10 cellular contexts compared by ENCODE assay signal in the genomic region with DNA sequence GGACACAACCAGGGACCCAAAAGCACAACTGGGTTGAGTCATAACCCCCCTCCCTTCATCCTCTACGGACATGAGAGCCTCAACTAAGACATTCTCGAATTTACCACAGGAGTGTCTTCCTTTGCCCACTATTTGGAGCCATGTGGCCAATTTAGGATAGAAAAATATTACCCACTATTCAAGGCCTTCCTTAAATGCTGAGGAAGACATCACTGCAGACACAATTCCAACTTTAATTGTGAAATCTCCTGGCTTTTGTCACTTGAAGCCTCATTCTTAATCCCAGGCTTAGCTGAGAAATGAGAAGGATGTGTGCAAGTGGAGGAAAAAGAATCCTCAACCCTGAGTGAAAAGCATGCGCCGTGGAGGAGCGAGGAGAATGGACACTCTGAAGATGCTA. TPM values are rescaled to one million over a fixed set of nuclear protein-coding genes. Genes with fewer than 3 reads are reported as not detected.
DNase-seq lines count a peak whose midpoint lies in the region; TF ChIP-seq lines count a peak whose summit lies in the region.
"Had no signal": no experiment of that assay in that cellular context is flagged by ENCODE, and none has a peak within 500 bp of the region (broad histone marks: within the 10 kb centered on the region; RNA-seq: fewer than 3 reads in every experiment).

No MANE protein-coding gene starts in this region.

- peaks cover 98 to 100% (median 100%) of the 10 kb centered on the region in 10 experiments for H3K4me1 ChIP-seq in BLaER1 treated with 17β-estradiol and CSF1 and Interleukin-3, amounts not matched to agents 10 nM and 100 nM
- H3K4me1 ChIP-seq in adipocyte (ENCODE audit: control insufficient read depth, insufficient read depth, low read length) (peaks cover 56% of the 10 kb centered on the region), right atrium auricular region (peaks cover 0 to 94% of the 10 kb centered on the region in 2 donors), prostate gland (replicated peaks) (peaks cover 53% of the 10 kb centered on the region)

- H3K36me3 ChIP-seq in BLaER1 treated with 17β-estradiol and CSF1 and Interleukin-3, amounts not matched to agents 10 nM and 100 nM = peaks cover 6 to 42% (median 27%) of the 10 kb centered on the region in 11 experiments; a peak in 19 of 22 replicates
- H3K36me3 ChIP-seq in adipocyte (ENCODE audit: control insufficient read depth, insufficient read depth, low read length, severe bottlenecking) (peaks cover 5% of the 10 kb centered on the region), right atrium auricular region (no peaks in the 10 kb centered on the region), prostate gland (no peaks in the 10 kb centered on the region)

- TF ChIP-seq CTCF in right atrium auricular region (IDR thresholded peaks at IDR 0.05) (no peak), prostate gland (IDR thresholded peaks at IDR 0.05) (no peak)

- peak overlapping the region; percentile 60 to 82 (median 71); a peak in 20 of 22 replicates for H3K9ac ChIP-seq in BLaER1 treated with 17β-estradiol and CSF1 and Interleukin-3, amounts not matched to agents 10 nM and 100 nM
- no peak overlapping the region for H3K9ac ChIP-seq in adipocyte (ENCODE audit: low read length)

- intact Hi-C loops in prostate gland (cut with DNase I) = no loop called here
- intact Hi-C loops in head of caudate nucleus (cut with DNase I) = loop anchor here (5.0 kb wide), 1 partner anchor 86 kb away; no protein-coding TSS in a partner anchor

- no peaks in the 10 kb centered on the region for H3K9me3 ChIP-seq in BLaER1 treated with 17β-estradiol and CSF1 and Interleukin-3, amounts not matched to agents 10 nM and 100 nM (replicated peaks in 1 of 11)
- H3K9me3 ChIP-seq in adipocyte (ENCODE audit: control insufficient read depth, low read length) = no peaks in the 10 kb centered on the region
- no peaks in the 10 kb centered on the region for H3K9me3 ChIP-seq in right atrium auricular region
- H3K9me3 ChIP-seq in prostate gland = no peaks in the 10 kb centered on the region

- 62% methylated on average over 5 of the region's 5 CpGs for WGBS in prostate gland

- DNase-seq in adipocyte (ENCODE audit: low read depth) (peak; percentile 46), right atrium auricular region (ENCODE audit: low spot score) (no peak), prostate gland (ENCODE audit: low spot score) (no peak), G401 (ENCODE audit: low spot score) (no peak), SHP77 (lab: John Stamatoyannopoulos, UW) (no peak), head of caudate nucleus (no peak), GOT3 (lab: John Stamatoyannopoulos, UW) (no peak)
- DNase-seq: activated CD8-positive, alpha-beta memory T cell treated with anti-CD3 and anti-CD28 coated beads, Interleukin-2, amount 10 ng/mL, durations not matched to agents 7 days and 5 days; naive B cell had no signal

- H3K27me3 ChIP-seq in BLaER1 treated with 17β-estradiol and CSF1 and Interleukin-3, amounts not matched to agents 10 nM and 100 nM = no peaks in the 10 kb centered on the region
- no peaks in the 10 kb centered on the region for H3K27me3 ChIP-seq in adipocyte (replicated peaks; ENCODE audit: control insufficient read depth, insufficient read depth, low read length)
- no peaks in the 10 kb centered on the region for H3K27me3 ChIP-seq in right atrium auricular region
- H3K27me3 ChIP-seq in prostate gland (replicated peaks; ENCODE audit: insufficient read depth) = no peaks in the 10 kb centered on the region

- TF ChIP-seq POLR2A in prostate gland (IDR thresholded peaks at IDR 0.05) = no peak

- H4K20me1 ChIP-seq in BLaER1 treated with 17β-estradiol and CSF1 and Interleukin-3, amounts not matched to agents 10 nM and 100 nM = peaks cover 100% of the 10 kb centered on the region in 11 experiments

- H3K27ac ChIP-seq in BLaER1 treated with 17β-estradiol and CSF1 and Interleukin-3, amounts not matched to agents 10 nM and 100 nM = peak overlapping the region in 10 of 11 experiments; percentile 69 to 92 (median 82); a peak in 21 of 22 replicates
- H3K27ac ChIP-seq in right atrium auricular region (peak overlapping the region; percentile 49 to 64), prostate gland (peak overlapping the region; percentile 86 to 88)

- H3K4me3 ChIP-seq in BLaER1 treated with 17β-estradiol and CSF1 and Interleukin-3, amounts not matched to agents 10 nM and 100 nM = peak overlapping the region in 8 of 10 experiments; percentile 32 to 51 (median 44); a peak in 9 of 20 replicates
- H3K4me3 ChIP-seq in adipocyte (ENCODE audit: low read length) = peak overlapping the region; percentile 60
- no peak overlapping the region for H3K4me3 ChIP-seq in right atrium auricular region
- no peak overlapping the region for H3K4me3 ChIP-seq in prostate gland

- peak overlapping the region; percentile 86 to 99 (median 96) for H3K4me2 ChIP-seq in BLaER1 treated with 17β-estradiol and CSF1 and Interleukin-3, amounts not matched to agents 10 nM and 100 nM

- in situ Hi-C loops in G401 (cut with HindIII; ENCODE audit: low sequenced_read_pairs) = no loop called here

RNA-seq across cellular contexts. Expression of gene CTBP2, which starts 11.8 kb away (rescaled TPM):
- total RNA-seq in right atrium auricular region = 10 to 100 TPM; 26.0 to 36.0 TPM
- 10 to 100 TPM; 70.2 to 89.7 TPM for total RNA-seq in prostate gland
- total RNA-seq in G401 (2014; rRNA removed; shearing (Covaris generic)) = 85.3 and 98.5 TPM in 2 replicates

Comparison
In these comparisons a context has a peak if more than half of its experiments do, and no peak if none do; other contexts are left out.
1. H3K4me3 ChIP-seq: peak in BLaER1 treated with 17β-estradiol and CSF1 and Interleukin-3, amounts not matched to agents 10 nM and 100 nM (8 of 10) and adipocyte (single experiment); none in right atrium auricular region (0 of 2) and prostate gland (0 of 2).
2. Peak in every context shown above with its lines, with median percentiles within 50 percentile points of each other: H3K27ac ChIP-seq.